ENCODE assay signal across 8 cellular contexts in the genomic region with DNA sequence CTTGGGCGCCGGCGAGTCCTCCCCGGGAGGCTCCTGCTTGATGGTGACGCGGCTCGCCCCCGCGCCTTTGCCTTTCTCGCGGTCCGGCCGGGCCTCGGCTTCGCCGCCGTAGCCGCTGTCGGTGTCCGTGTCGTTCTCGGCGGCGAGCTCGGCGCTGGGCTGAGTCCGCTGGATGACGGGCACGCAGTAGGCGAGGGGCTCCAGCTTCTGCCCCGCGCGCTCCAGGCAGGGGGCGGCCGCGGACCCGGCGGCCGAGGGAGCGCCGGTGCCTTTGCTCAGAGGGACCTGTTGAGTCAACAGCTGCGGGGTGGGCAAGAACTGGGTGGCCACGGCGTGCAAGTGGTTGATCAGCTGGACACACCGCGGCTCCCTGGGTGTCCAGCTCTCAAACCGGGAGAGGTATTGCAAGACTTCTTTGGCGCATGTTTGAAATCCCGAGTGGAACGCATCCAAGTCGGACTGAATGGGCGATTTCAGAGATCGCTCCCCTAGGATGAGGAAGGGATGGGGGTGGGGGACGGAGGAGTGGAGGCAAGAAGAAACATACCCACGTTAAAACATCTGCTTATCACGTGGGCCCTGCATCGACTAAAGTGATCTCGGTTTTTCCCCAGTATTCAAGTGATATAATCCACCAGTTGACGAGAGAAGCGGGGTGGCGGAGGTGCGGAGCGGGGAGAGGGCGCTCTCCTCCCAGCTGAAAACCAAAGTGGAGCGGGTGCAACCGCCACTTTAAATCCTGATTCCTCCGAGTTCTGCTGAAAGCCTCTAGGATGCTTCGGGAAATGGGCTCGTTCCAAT. TPM values are rescaled to one million over a fixed set of nuclear protein-coding genes. Genes with fewer than 3 reads are reported as not detected.
DNase-seq lines count a peak whose midpoint lies in the region; ATAC-seq and TF ChIP-seq lines count a peak whose summit lies in the region.

No MANE protein-coding gene starts in this region.

- H3K27ac Mint-ChIP-seq in Calu3 (ENCODE audit: unreplicated experiment) (peak overlapping the region; percentile 69), GM23338 (no peak overlapping the region), osteocyte (ENCODE audit: unreplicated experiment) (peak overlapping the region; percentile 64)

- no TSS peak for BruUV-seq in Calu3 (replicated peaks; lab: Mats Ljungman, UMichigan)

- peak; percentile 13 for TF ChIP-seq CTCF in Calu3 (IDR thresholded peaks at IDR 0.05; ENCODE audit: unreplicated experiment)
- TF ChIP-seq CTCF in GM23338 (conservative IDR thresholded peaks at IDR 0.05; ENCODE audit: low read depth in 2 of 2): peak; percentile 21 to 48; a peak in 3 of 4 replicates
- peak in 4 of 9 donors; percentile 37 to 56 (median 51) for TF ChIP-seq CTCF in heart right ventricle (IDR thresholded peaks at IDR 0.05)
- peak; percentile 47 for TF ChIP-seq CTCF in osteocyte (IDR thresholded peaks at IDR 0.05)

- H3K27ac ChIP-seq in GM23338 (ENCODE audit: low read depth) (no peak overlapping the region), heart right ventricle (peak overlapping the region; percentile 59 to 98 (median 93))

- CTCF ChIA-PET in Calu3 (lab: Charles Lee): interaction anchor here (0.8 to 4.3 kb wide), 7 partner anchors 30 to 195 kb away, joined by 3 to 26 read pairs (median 4); no protein-coding TSS in a partner anchor

- H3K9me3 Mint-ChIP-seq in Calu3 (ENCODE audit: low read depth, unreplicated experiment) (no peaks in the 10 kb centered on the region), GM23338 (peaks cover 2% of the 10 kb centered on the region; the same call in 1 of the 3 replicates), osteocyte (ENCODE audit: unreplicated experiment) (no peaks in the 10 kb centered on the region)

- peaks cover 13% of the 10 kb centered on the region; the same call in 1 of the 2 replicates for H3F3A ChIP-seq in GM23338 (replicated peaks; ENCODE audit: low read depth)

- H3K4me2 ChIP-seq in GM23338: peak overlapping the region; percentile 91

- H2AFZ ChIP-seq in GM23338: peak overlapping the region; percentile 75

- H3K4me1 ChIP-seq in GM23338 (ENCODE audit: insufficient read depth) (peaks cover 40% of the 10 kb centered on the region), heart right ventricle (peaks cover 3 to 67% (median 26%) of the 10 kb centered on the region in 9 donors)

- H3K9me2 ChIP-seq in GM23338 (ENCODE audit: insufficient read depth): no peaks in the 10 kb centered on the region

- intact Hi-C loops in Calu3 (cut with micrococcal nuclease; ENCODE audit: unreplicated experiment) (loop anchor here (1.0 to 5.0 kb wide), 3 partner anchors 64 to 399 kb away; no protein-coding TSS in a partner anchor), heart right ventricle (cut with DNase I) (loop anchor here in 6 of 10 donors (10.0 kb wide), 3 partner anchors 152 to 312 kb away; partner anchors contain the start of gene RASSF8 (in 1 of the 6))

- peaks cover 11% of the 10 kb centered on the region for H3K27me3 Mint-ChIP-seq in Calu3 (ENCODE audit: unreplicated experiment)
- peaks cover 75% of the 10 kb centered on the region for H3K27me3 Mint-ChIP-seq in GM23338 (ENCODE audit: insufficient read depth, low read depth, poor library complexity)
- H3K27me3 Mint-ChIP-seq in osteocyte (ENCODE audit: unreplicated experiment): peaks cover 32% of the 10 kb centered on the region

- ATAC-seq in GM23338: peak; percentile 8
- peak in 7 of 8 donors; percentile 5 to 18 (median 10) for ATAC-seq in heart right ventricle
- ATAC-seq in GM21423 (IDR thresholded peaks at IDR 0.05; ENCODE audit: unreplicated experiment): no peak
- ATAC-seq in GM18870 (IDR thresholded peaks at IDR 0.05; ENCODE audit: unreplicated experiment): no peak

- no peaks in the 10 kb centered on the region for H4K20me1 ChIP-seq in GM23338 (replicated peaks; ENCODE audit: insufficient read depth)

- 0 to 1% methylated on average over 63 to 69 of the region's 69 CpGs for WGBS in heart right ventricle, 2 donors

- H3K79me2 ChIP-seq in GM23338 (replicated peaks; ENCODE audit: insufficient read depth): no peaks in the 10 kb centered on the region

- H3K36me3 Mint-ChIP-seq in Calu3 (ENCODE audit: insufficient read depth, unreplicated experiment) (peaks cover 60% of the 10 kb centered on the region), GM23338 (ENCODE audit: low read depth) (no peaks in the 10 kb centered on the region), osteocyte (ENCODE audit: unreplicated experiment) (no peaks in the 10 kb centered on the region)

- H3K4me3 Mint-ChIP-seq in Calu3 (ENCODE audit: low read depth, unreplicated experiment) (peak overlapping the region; percentile 79), GM23338 (peak overlapping the region; percentile 86), osteocyte (ENCODE audit: unreplicated experiment) (peak overlapping the region; percentile 85)

- H3K4me3 ChIP-seq in GM23338 (peak overlapping the region; percentile 90), heart right ventricle (peak overlapping the region; percentile 46 to 80 (median 65))

- peaks cover 78% of the 10 kb centered on the region for H3K27me3 ChIP-seq in GM23338 (ENCODE audit: insufficient read depth)
- peaks cover 0 to 86% (median 0%) of the 10 kb centered on the region in 7 donors for H3K27me3 ChIP-seq in heart right ventricle

- H3K9me3 ChIP-seq in heart right ventricle: no peaks in the 10 kb centered on the region

- H3K36me3 ChIP-seq in GM23338 (ENCODE audit: insufficient read depth) (no peaks in the 10 kb centered on the region), heart right ventricle (no peaks in the 10 kb centered on the region)

- peaks cover 36% of the 10 kb centered on the region for H3K4me1 Mint-ChIP-seq in Calu3 (ENCODE audit: low read depth, unreplicated experiment)
- H3K4me1 Mint-ChIP-seq in GM23338: peaks cover 57% of the 10 kb centered on the region
- peaks cover 31% of the 10 kb centered on the region for H3K4me1 Mint-ChIP-seq in osteocyte (ENCODE audit: unreplicated experiment)

- DNase-seq in Calu3 (peak; percentile 63), GM23338 (ENCODE audit: low spot score) (peak; percentile 61), NCI-H748 treated with DMSO at 0.1 percent for 48 hours (lab: John Stamatoyannopoulos, UW) (peak; percentile 21), amniotic epithelial cell (ENCODE audit: low read depth) (peak; percentile 61), heart right ventricle (peak; percentile 50 to 67), osteocyte (ENCODE audit: extremely low spot score, unreplicated experiment) (peak; percentile 87)

TF ChIP-seq in GM23338, 12 proteins besides CTCF, POLR2A, EP300 and RAD21:
- TF ChIP-seq EZH2phosphoT487 (IDR thresholded peaks at IDR 0.05; ENCODE audit: unreplicated experiment) (peak; percentile 77), CREB1 (CRISPR knock-in tag; IDR thresholded peaks at IDR 0.05; ENCODE audit: low read depth) (no peak), EZH2 (IDR thresholded peaks at IDR 0.05; ENCODE audit: low read depth, unreplicated experiment) (peak; percentile 85), ZNF331 (CRISPR knock-in tag; IDR thresholded peaks at IDR 0.05; ENCODE audit: low read depth) (no peak)

RNA-seq across cellular contexts. Expression of gene BHLHE41, which starts 2.0 kb away (rescaled TPM):
- 44.1 and 54.1 TPM in 2 replicates for total RNA-seq in Calu3 (2022)
- 1.6 and 3.7 TPM in 2 replicates for total RNA-seq in GM23338 (2014; rRNA removed; shearing (Covaris generic))
- 2.9 and 3.3 TPM in 2 replicates for polyA plus RNA-seq in GM23338 (2016; fragmentation: Nextera tagmentation; extraction: Ambion mirVana)
- 10 to 100 TPM in 9 of 10 donors, 1 to 10 TPM in 1; 7.8 to 80.1 (median 42.9) TPM for total RNA-seq in heart right ventricle
- polyA plus RNA-seq in heart right ventricle: 1 to 10 TPM; 5.7 to 5.8 TPM
- total RNA-seq in osteocyte: 1.1 and 1.4 TPM in 2 replicates

Comparison
In these comparisons a context has a peak if more than half of its experiments do, and no peak if none do; other contexts are left out.
1. DNase-seq: peak in every context shown above with its lines; median percentile 87 in osteocyte; 63 in Calu3; 61 in GM23338; 61 in amniotic epithelial cell; 58 in heart right ventricle; 21 in NCI-H748 treated with DMSO at 0.1 percent for 48 hours.
2. ATAC-seq: peak in GM23338 (single experiment) and heart right ventricle (7 of 8); none in GM21423 (single experiment) and GM18870 (single experiment).
3. Peak in every context shown above with its lines, with median percentiles within 50 percentile points of each other: H3K4me3 Mint-ChIP-seq.